Comparison of ENCODE assay signal across 1 cellular context in the genomic region with DNA sequence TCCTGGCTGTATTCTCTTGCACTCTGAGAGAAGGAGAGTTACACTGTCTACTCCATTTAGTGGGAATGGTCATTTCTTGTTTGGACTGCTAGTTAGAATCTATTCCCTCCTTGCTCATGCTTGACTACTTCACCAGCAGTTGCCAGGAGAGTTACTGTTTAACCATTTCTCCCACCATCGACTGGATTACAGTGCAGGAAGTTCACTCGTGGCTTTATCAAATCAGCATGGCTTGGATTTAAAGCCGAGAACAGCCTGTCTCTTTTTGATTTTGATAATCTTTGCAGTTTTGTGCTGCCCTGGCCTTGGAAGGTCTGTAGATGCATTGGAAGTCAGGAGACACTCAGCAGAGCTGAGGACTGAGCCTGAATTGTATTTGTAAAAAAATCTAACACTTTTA.
TF ChIP-seq lines count a peak whose summit lies in the region.

No MANE protein-coding gene starts in this region.

TF ChIP-seq in SK-N-SH, 30 proteins besides CTCF, POLR2A, EP300 and RAD21 (continued from another document):
- TF ChIP-seq ZBTB33 (IDR thresholded peaks at IDR 0.05; ENCODE audit: borderline replicate concordance, low read depth) (no peak), USF2 (IDR thresholded peaks at IDR 0.05; ENCODE audit: borderline replicate concordance, low read depth, low read length) (no peak), MAX (IDR thresholded peaks at IDR 0.05; ENCODE audit: low read depth) (no peak), RCOR1 (IDR thresholded peaks at IDR 0.05; ENCODE audit: low read length) (no peak), USF1 (IDR thresholded peaks at IDR 0.05; ENCODE audit: borderline replicate concordance, low read depth) (no peak), FOXM1 (IDR thresholded peaks at IDR 0.05; ENCODE audit: low read depth) (no peak), IRF3 (IDR thresholded peaks at IDR 0.05; ENCODE audit: low read depth, low read length) (no peak), JUND (IDR thresholded peaks at IDR 0.05) (no peak), FOSL2 (IDR thresholded peaks at IDR 0.05; ENCODE audit: borderline replicate concordance, low read depth) (no peak), SMC3 (IDR thresholded peaks at IDR 0.05; ENCODE audit: low read depth, low read length) (no peak), TCF12 (IDR thresholded peaks at IDR 0.05) (no peak), TEAD4 (IDR thresholded peaks at IDR 0.05; ENCODE audit: borderline replicate concordance, insufficient read depth) (no peak), GABPA (IDR thresholded peaks at IDR 0.05; ENCODE audit: low read depth) (no peak), MXI1 (IDR thresholded peaks at IDR 0.05; ENCODE audit: low read depth, low read length) (no peak), RFX5 (IDR thresholded peaks at IDR 0.05; ENCODE audit: low read length) (no peak)
- TF ChIP-seq, protein P1, sequence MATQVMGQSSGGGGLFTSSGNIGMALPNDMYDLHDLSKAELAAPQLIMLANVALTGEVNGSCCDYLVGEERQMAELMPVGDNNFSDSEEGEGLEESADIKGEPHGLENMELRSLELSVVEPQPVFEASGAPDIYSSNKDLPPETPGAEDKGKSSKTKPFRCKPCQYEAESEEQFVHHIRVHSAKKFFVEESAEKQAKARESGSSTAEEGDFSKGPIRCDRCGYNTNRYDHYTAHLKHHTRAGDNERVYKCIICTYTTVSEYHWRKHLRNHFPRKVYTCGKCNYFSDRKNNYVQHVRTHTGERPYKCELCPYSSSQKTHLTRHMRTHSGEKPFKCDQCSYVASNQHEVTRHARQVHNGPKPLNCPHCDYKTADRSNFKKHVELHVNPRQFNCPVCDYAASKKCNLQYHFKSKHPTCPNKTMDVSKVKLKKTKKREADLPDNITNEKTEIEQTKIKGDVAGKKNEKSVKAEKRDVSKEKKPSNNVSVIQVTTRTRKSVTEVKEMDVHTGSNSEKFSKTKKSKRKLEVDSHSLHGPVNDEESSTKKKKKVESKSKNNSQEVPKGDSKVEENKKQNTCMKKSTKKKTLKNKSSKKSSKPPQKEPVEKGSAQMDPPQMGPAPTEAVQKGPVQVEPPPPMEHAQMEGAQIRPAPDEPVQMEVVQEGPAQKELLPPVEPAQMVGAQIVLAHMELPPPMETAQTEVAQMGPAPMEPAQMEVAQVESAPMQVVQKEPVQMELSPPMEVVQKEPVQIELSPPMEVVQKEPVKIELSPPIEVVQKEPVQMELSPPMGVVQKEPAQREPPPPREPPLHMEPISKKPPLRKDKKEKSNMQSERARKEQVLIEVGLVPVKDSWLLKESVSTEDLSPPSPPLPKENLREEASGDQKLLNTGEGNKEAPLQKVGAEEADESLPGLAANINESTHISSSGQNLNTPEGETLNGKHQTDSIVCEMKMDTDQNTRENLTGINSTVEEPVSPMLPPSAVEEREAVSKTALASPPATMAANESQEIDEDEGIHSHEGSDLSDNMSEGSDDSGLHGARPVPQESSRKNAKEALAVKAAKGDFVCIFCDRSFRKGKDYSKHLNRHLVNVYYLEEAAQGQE (IDR thresholded peaks at IDR 0.05; ENCODE audit: low read depth, low read length): no peak
TF ChIP-seq in SK-N-SH: peak in this region for 0.
